In the genomic region with DNA sequence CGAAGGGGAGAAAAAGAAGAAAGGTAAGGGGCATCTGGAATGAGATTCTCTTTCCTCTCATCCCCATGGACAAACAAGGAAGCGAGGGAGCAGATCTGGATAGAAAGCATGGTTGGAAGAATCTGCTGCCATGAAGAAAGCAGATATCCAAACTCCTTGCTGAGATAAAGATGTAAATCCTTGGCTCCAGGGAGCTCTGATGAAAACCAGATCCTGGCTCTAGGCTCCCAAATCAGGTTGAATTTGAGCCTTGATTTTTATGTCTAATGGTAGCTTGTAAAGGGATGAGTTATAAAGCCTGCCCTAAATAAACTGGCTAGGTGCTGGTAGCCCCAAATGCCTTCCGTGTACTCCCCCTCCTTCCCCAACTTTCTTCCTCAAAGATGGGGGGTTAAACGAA, we compare ENCODE assay signal across 26 cellular contexts.
A peak's percentile ranks its signal among the peaks of the same experiment; 100 is the strongest.
DNase-seq lines count a peak whose midpoint lies in the region; ATAC-seq lines count a peak whose summit lies in the region.
"Had no signal": no experiment of that assay in that cellular context is flagged by ENCODE, and none has a peak within 500 bp of the region (broad histone marks: within the 10 kb centered on the region; RNA-seq: fewer than 3 reads in every experiment).

No MANE protein-coding gene starts in this region.

- H3K4me3 Mint-ChIP-seq in activated CD8-positive, alpha-beta memory T cell treated with anti-CD3 and anti-CD28 coated beads, Interleukin-2, amount 10 ng/mL, durations not matched to agents 7 days and 5 days: no peak overlapping the region
- H3K4me3 Mint-ChIP-seq: activated naive CD8-positive, alpha-beta T cell; endodermal cell; stimulated activated naive CD8-positive, alpha-beta T cell treated with anti-CD3 and anti-CD28 coated beads, Interleukin-15, amount 100 ng/mL, for 72 hours had no signal

- H3K27ac Mint-ChIP-seq in activated CD8-positive, alpha-beta memory T cell treated with anti-CD3 and anti-CD28 coated beads, Interleukin-2, amount 10 ng/mL, durations not matched to agents 7 days and 5 days: peak overlapping the region; percentile 47
- H3K27ac Mint-ChIP-seq: endodermal cell; stimulated activated naive CD8-positive, alpha-beta T cell treated with anti-CD3 and anti-CD28 coated beads, Interleukin-15, amount 100 ng/mL, for 72 hours had no signal

- no peak for DNase-seq in activated CD8-positive, alpha-beta memory T cell treated with anti-CD3 and anti-CD28 coated beads, Interleukin-2, amount 10 ng/mL, durations not matched to agents 7 days and 5 days
- no peak for DNase-seq in activated CD8-positive, alpha-beta memory T cell treated with anti-CD3 and anti-CD28 coated beads for 24 hours
- no peak for DNase-seq in adipocyte (ENCODE audit: low read depth)
- DNase-seq in RKO (ENCODE audit: low spot score): no peak
- no peak for DNase-seq in activated naive CD4-positive, alpha-beta T cell treated with anti-CD3 and anti-CD28 coated beads, Interleukin-2, amount 50 U/mL, for 16 hours
- DNase-seq in NCI-H2196 (lab: John Stamatoyannopoulos, UW; ENCODE audit: unreplicated experiment): no peak
- DNase-seq: aorta; Calu3; caudate nucleus; DMS79 treated with DMSO at 0.1 percent for 48 hours; endodermal cell; GF-D8; hypothalamus; NCI-H1694; NCI-H524; NK-92 treated with Interleukin-12 subunit alpha and Interleukin-12 subunit beta, amount 100 ng/mL, for 24 hours; nucleus accumbens; PC-9; psoas muscle; SIG-M5; stimulated activated naive CD8-positive, alpha-beta T cell treated with anti-CD3 and anti-CD28 coated beads, Interleukin-15, amount 100 ng/mL, for 72 hours; upper lobe of left lung had no signal

- no peaks in the 10 kb centered on the region for H3K9me3 Mint-ChIP-seq in activated CD8-positive, alpha-beta memory T cell treated with anti-CD3 and anti-CD28 coated beads, Interleukin-2, amount 10 ng/mL, durations not matched to agents 7 days and 5 days (ENCODE audit: low read depth)
- H3K9me3 Mint-ChIP-seq: endodermal cell; stimulated activated naive CD8-positive, alpha-beta T cell treated with anti-CD3 and anti-CD28 coated beads, Interleukin-15, amount 100 ng/mL, for 72 hours had no signal

- no peaks in the 10 kb centered on the region for H3K27me3 Mint-ChIP-seq in activated CD8-positive, alpha-beta memory T cell treated with anti-CD3 and anti-CD28 coated beads, Interleukin-2, amount 10 ng/mL, durations not matched to agents 7 days and 5 days
- H3K27me3 Mint-ChIP-seq: activated naive CD8-positive, alpha-beta T cell; stimulated activated naive CD8-positive, alpha-beta T cell treated with anti-CD3 and anti-CD28 coated beads, Interleukin-15, amount 100 ng/mL, for 72 hours had no signal

- H3K27ac ChIP-seq in muscle layer of colon (ENCODE audit: low read depth, low read length) (peak overlapping the region; percentile 62), subcutaneous abdominal adipose tissue (ENCODE audit: low read depth, low read length) (peak overlapping the region; percentile 48)
- H3K27ac ChIP-seq: PC-9, psoas muscle had no signal

- H3K9me3 ChIP-seq in adipocyte (ENCODE audit: control insufficient read depth, low read length) (no peaks in the 10 kb centered on the region), muscle layer of colon (ENCODE audit: low read length) (no peaks in the 10 kb centered on the region), subcutaneous abdominal adipose tissue (ENCODE audit: control insufficient read depth in 5 of 5, low read length in 5 of 5) (no peaks in the 10 kb centered on the region)
- H3K9me3 ChIP-seq: psoas muscle, upper lobe of left lung had no signal

- H3K9ac ChIP-seq in adipocyte (ENCODE audit: low read length) (peak overlapping the region; percentile 5), muscle layer of colon (ENCODE audit: low read length) (peak overlapping the region; percentile 10), subcutaneous abdominal adipose tissue (ENCODE audit: low read length in 5 of 5) (peak overlapping the region in 1 of 5 donors; percentile 44)

- no peaks in the 10 kb centered on the region for H3K27me3 ChIP-seq in adipocyte (replicated peaks; ENCODE audit: control insufficient read depth, insufficient read depth, low read length)
- no peaks in the 10 kb centered on the region for H3K27me3 ChIP-seq in muscle layer of colon (ENCODE audit: control insufficient read depth in 1 of 2, insufficient read depth in 2 of 2, low read length in 2 of 2)
- H3K27me3 ChIP-seq in subcutaneous abdominal adipose tissue (ENCODE audit: control insufficient read depth in 5 of 5, insufficient read depth in 4 of 5, low read length in 5 of 5): no peaks in the 10 kb centered on the region
- H3K27me3 ChIP-seq: upper lobe of left lung had no signal

- no peak for ATAC-seq in activated CD8-positive, alpha-beta memory T cell treated with anti-CD3 and anti-CD28 coated beads, Interleukin-2, amount 10 ng/mL, durations not matched to agents 7 days and 5 days
- ATAC-seq: activated CD4-positive, CD25-positive, alpha-beta regulatory T cell treated with anti-CD3 and anti-CD28 coated beads, Interleukin-2, amount 50 U/mL, for 24 hours; psoas muscle; stimulated activated naive CD8-positive, alpha-beta T cell treated with anti-CD3 and anti-CD28 coated beads, Interleukin-15, amount 100 ng/mL, for 72 hours had no signal

- H3K4me3 ChIP-seq in adipocyte (ENCODE audit: low read length) (no peak overlapping the region), muscle layer of colon (ENCODE audit: low read depth in 1 of 2, low read length in 2 of 2) (no peak overlapping the region), subcutaneous abdominal adipose tissue (ENCODE audit: low read depth in 1 of 5, low read length in 5 of 5) (no peak overlapping the region)
- H3K4me3 ChIP-seq: PC-9, psoas muscle, upper lobe of left lung had no signal

- peaks cover 98% of the 10 kb centered on the region for H3K36me3 ChIP-seq in adipocyte (ENCODE audit: control insufficient read depth, insufficient read depth, low read length, severe bottlenecking)
- peaks cover 94% of the 10 kb centered on the region for H3K36me3 ChIP-seq in muscle layer of colon (ENCODE audit: insufficient read depth, low read length)
- H3K36me3 ChIP-seq in subcutaneous abdominal adipose tissue (ENCODE audit: control insufficient read depth in 5 of 5, insufficient read depth in 5 of 5, low read length in 5 of 5): peaks cover 29 to 92% (median 89%) of the 10 kb centered on the region in 5 donors

- H3K4me1 Mint-ChIP-seq in activated CD8-positive, alpha-beta memory T cell treated with anti-CD3 and anti-CD28 coated beads, Interleukin-2, amount 10 ng/mL, durations not matched to agents 7 days and 5 days: peaks cover 37% of the 10 kb centered on the region
- H3K4me1 Mint-ChIP-seq: endodermal cell had no signal

- H3K4me1 ChIP-seq in adipocyte (ENCODE audit: control insufficient read depth, insufficient read depth, low read length): peaks cover 9% of the 10 kb centered on the region
- H3K4me1 ChIP-seq in muscle layer of colon (ENCODE audit: insufficient read depth, low read length): peaks cover 76% of the 10 kb centered on the region
- H3K4me1 ChIP-seq in subcutaneous abdominal adipose tissue (ENCODE audit: control insufficient read depth in 5 of 5, insufficient read depth in 5 of 5, low read length in 5 of 5): peaks cover 0 to 6% (median 3%) of the 10 kb centered on the region in 5 donors
- H3K4me1 ChIP-seq: psoas muscle had no signal

- peaks cover 55% of the 10 kb centered on the region for H3K36me3 Mint-ChIP-seq in activated CD8-positive, alpha-beta memory T cell treated with anti-CD3 and anti-CD28 coated beads, Interleukin-2, amount 10 ng/mL, durations not matched to agents 7 days and 5 days
- H3K36me3 Mint-ChIP-seq: activated naive CD8-positive, alpha-beta T cell had no signal

- CTCF ChIA-PET in activated CD8-positive, alpha-beta memory T cell treated with anti-CD3 and anti-CD28 coated beads, Interleukin-2, amount 10 ng/mL, durations not matched to agents 7 days and 5 days (lab: Charles Lee): interaction anchor here (0.8 to 6.8 kb wide), 25 partner anchors 9 to 430 kb away, joined by 3 to 89 read pairs (median 6); partner anchors contain the start of gene ATP2B4
